In the genomic region with DNA sequence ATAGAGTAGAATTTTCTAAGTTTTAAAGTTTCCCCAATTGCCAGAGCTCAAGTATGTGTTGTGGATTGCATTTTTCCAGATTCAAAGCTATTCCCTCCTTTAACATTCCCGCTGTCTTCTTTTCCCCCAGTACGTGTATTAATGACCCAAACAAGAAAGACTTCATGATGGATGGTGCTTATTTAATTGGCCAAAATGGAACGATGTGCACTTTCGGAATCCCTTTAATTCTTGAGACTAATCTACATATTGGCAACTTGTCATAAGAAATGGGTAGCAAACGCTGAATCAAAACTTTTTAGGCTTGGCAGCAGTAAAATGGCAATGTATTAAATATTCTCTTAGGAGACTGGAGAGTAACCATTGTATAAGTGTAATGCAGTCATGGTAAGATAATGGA, we compare ENCODE assay signal across 9 cellular contexts.
"Had no signal": no experiment of that assay in that cellular context is flagged by ENCODE, and none has a peak within 500 bp of the region (broad histone marks: within the 10 kb centered on the region; RNA-seq: fewer than 3 reads in every experiment).

No MANE protein-coding gene starts in this region.

- DNase-seq: GM23248, GOT3, H7, H9, HCEC 1CT had no signal

- H3K27ac Mint-ChIP-seq: GM23338, H9 had no signal

- H3K4me1 ChIP-seq: HAP-1 had no signal

- H3K4me3 Mint-ChIP-seq: GM23338, H9 had no signal

- H3K9me3 Mint-ChIP-seq: H9 had no signal

- FAIRE-seq: H54 had no signal

- H3K9me3 ChIP-seq: HAP-1 had no signal

- H3K9ac ChIP-seq: GM23248 had no signal

- H3K4me3 ChIP-seq: GM23248, GM23338, HAP-1 had no signal

- H2AFZ ChIP-seq: GM23338 had no signal

- H3K36me3 ChIP-seq: HAP-1 had no signal

- H3K4me2 ChIP-seq: GM23338 had no signal

- ATAC-seq: GM23338, HCT116 had no signal

- H3K27ac ChIP-seq: GM23248 had no signal
